ENCODE assay signal across 1 cellular context in the genomic region with DNA sequence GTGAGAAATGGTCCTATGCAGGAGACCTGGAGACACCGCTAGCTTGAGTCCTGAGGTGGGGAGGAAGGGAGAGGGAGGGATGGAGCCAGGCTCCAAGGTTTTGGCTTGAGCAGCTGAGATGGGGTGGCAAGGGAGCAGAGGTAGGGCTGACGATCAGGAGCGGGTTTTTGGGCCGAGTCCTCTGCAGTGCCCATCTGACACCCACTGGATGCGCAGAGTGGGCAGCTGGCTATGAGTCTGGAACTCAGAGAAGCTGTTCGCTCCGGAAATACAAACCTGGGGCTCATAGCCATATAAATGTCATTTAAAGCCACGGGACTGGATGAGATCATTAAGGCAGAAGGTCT.
TF ChIP-seq lines count a peak whose summit lies in the region.

No MANE protein-coding gene starts in this region.

TF ChIP-seq in K562, 482 proteins besides CTCF, POLR2A, EP300 and RAD21:
- TF ChIP-seq SMARCA5 (IDR thresholded peaks at IDR 0.05) (no peak), CCAR2 (IDR thresholded peaks at IDR 0.05; ENCODE audit: low read depth, low read length) (no peak), NFYB (IDR thresholded peaks at IDR 0.05; ENCODE audit: extremely low read depth, insufficient read length) (no peak), ELF1 (tag; IDR thresholded peaks at IDR 0.05) (no peak), CHD1 (IDR thresholded peaks at IDR 0.05; ENCODE audit: low read length) (no peak), NUFIP1 (IDR thresholded peaks at IDR 0.05; ENCODE audit: partially characterized antibody) (no peak), CEBPB (tag; IDR thresholded peaks at IDR 0.05) (no peak), ZFP36 (IDR thresholded peaks at IDR 0.05; ENCODE audit: low read depth, low read length, partially characterized antibody) (no peak), ZKSCAN1 (IDR thresholded peaks at IDR 0.05; ENCODE audit: low read depth, low read length) (no peak), RAD51 (IDR thresholded peaks at IDR 0.05; ENCODE audit: borderline replicate concordance, low read depth) (no peak), BCLAF1 (IDR thresholded peaks at IDR 0.05; ENCODE audit: borderline replicate concordance in 1 of 2, control insufficient read depth in 1 of 2, low read depth in 2 of 2, low read length in 1 of 2) (no peak), ZBTB43 (CRISPR knock-in tag; IDR thresholded peaks at IDR 0.05) (no peak), C11orf30 (IDR thresholded peaks at IDR 0.05; ENCODE audit: low read depth) (no peak)
- TF ChIP-seq, protein P1, sequence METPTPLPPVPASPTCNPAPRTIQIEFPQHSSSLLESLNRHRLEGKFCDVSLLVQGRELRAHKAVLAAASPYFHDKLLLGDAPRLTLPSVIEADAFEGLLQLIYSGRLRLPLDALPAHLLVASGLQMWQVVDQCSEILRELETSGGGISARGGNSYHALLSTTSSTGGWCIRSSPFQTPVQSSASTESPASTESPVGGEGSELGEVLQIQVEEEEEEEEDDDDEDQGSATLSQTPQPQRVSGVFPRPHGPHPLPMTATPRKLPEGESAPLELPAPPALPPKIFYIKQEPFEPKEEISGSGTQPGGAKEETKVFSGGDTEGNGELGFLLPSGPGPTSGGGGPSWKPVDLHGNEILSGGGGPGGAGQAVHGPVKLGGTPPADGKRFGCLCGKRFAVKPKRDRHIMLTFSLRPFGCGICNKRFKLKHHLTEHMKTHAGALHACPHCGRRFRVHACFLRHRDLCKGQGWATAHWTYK (CRISPR knock-in tag; IDR thresholded peaks at IDR 0.05) = no peak
